In genomic region chr6:37096025-37096424, GRCh38 we compare ENCODE assay signal across 1 cellular context.
TF ChIP-seq lines count a peak whose summit lies in the region.

No MANE protein-coding gene starts in this region.

TF ChIP-seq in WTC11, 78 proteins besides CTCF, POLR2A, EP300 and RAD21 (continued from another document):
- TF ChIP-seq, protein P1, sequence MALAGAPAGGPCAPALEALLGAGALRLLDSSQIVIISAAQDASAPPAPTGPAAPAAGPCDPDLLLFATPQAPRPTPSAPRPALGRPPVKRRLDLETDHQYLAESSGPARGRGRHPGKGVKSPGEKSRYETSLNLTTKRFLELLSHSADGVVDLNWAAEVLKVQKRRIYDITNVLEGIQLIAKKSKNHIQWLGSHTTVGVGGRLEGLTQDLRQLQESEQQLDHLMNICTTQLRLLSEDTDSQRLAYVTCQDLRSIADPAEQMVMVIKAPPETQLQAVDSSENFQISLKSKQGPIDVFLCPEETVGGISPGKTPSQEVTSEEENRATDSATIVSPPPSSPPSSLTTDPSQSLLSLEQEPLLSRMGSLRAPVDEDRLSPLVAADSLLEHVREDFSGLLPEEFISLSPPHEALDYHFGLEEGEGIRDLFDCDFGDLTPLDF (CRISPR knock-in tag; IDR thresholded peaks at IDR 0.05): no peak
- TF ChIP-seq JAZF1 (CRISPR knock-in tag; IDR thresholded peaks at IDR 0.05) (no peak), ZNF219 (CRISPR knock-in tag; IDR thresholded peaks at IDR 0.05; ENCODE audit: borderline replicate concordance) (no peak), FOXP4 (CRISPR knock-in tag; IDR thresholded peaks at IDR 0.05) (no peak)
TF ChIP-seq in WTC11: peak in this region for 0.
